Comparison of ENCODE assay signal across 19 cellular contexts in the genomic region with DNA sequence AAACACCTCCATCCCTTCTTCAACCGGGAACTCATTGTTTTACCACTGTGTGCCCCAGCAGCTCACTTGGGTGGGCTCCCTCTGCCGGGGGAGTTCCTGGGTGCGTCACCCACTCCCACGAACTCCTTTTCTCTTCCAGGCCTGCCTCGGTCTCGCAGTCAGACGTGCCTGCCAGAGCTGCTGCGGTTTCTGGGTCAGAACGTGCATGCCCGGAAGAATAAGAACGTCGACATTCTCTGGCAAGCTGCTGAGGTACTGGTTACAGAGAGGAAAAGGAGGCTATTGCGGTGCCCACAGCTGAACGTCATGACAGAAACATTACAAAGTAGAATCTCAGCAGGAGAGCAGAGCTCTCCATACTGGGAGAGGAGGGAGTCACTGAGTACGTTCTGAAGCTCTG. TPM values are rescaled to one million over a fixed set of nuclear protein-coding genes. Genes with fewer than 3 reads are reported as not detected.
A peak's percentile ranks its signal among the peaks of the same experiment; 100 is the strongest.
DNase-seq lines count a peak whose midpoint lies in the region; ATAC-seq and TF ChIP-seq lines count a peak whose summit lies in the region.
"Had no signal": no experiment of that assay in that cellular context is flagged by ENCODE, and none has a peak within 500 bp of the region (broad histone marks: within the 10 kb centered on the region; RNA-seq: fewer than 3 reads in every experiment).

No MANE protein-coding gene starts in this region.

- H3K36me3 Mint-ChIP-seq in activated naive CD8-positive, alpha-beta T cell treated with anti-CD3 and anti-CD28 coated beads, Interleukin-2, amount 50 U/mL, for 24 hours (ENCODE audit: low read depth) = peaks cover 7% of the 10 kb centered on the region

- no peaks in the 10 kb centered on the region for H3K27me3 Mint-ChIP-seq in activated naive CD8-positive, alpha-beta T cell treated with anti-CD3 and anti-CD28 coated beads, Interleukin-2, amount 50 U/mL, for 24 hours
- H3K27me3 Mint-ChIP-seq: CD4-positive, alpha-beta T cell had no signal

- H3K36me3 ChIP-seq in Peyer's patch = peaks cover 0 to 83% (median 0%) of the 10 kb centered on the region in 3 donors

- H3K9me3 Mint-ChIP-seq in activated naive CD8-positive, alpha-beta T cell treated with anti-CD3 and anti-CD28 coated beads, Interleukin-2, amount 50 U/mL, for 24 hours = no peaks in the 10 kb centered on the region
- H3K9me3 Mint-ChIP-seq: CD4-positive, alpha-beta T cell had no signal

- no peak overlapping the region for H3K27ac ChIP-seq in Peyer's patch
- H3K27ac ChIP-seq: SJSA1 had no signal

- H3K27me3 ChIP-seq in Peyer's patch = no peaks in the 10 kb centered on the region
- H3K27me3 ChIP-seq: SJSA1 had no signal

- no peak for TF ChIP-seq CTCF in Peyer's patch (IDR thresholded peaks at IDR 0.05)

- DNase-seq in AG08396 (ENCODE audit: low spot score) (peak; percentile 32), Peyer's patch (peak in 2 of 3 donors; percentile 4 to 34), fibroblast of gingiva (ENCODE audit: low read depth) (peak; percentile 49), putamen (ENCODE audit: low spot score) (peak; percentile 68), DMS 273 (lab: John Stamatoyannopoulos, UW; ENCODE audit: unreplicated experiment) (no peak), NCI-H2227 (lab: John Stamatoyannopoulos, UW; ENCODE audit: unreplicated experiment) (no peak)
- no peak for DNase-seq in activated naive CD8-positive, alpha-beta T cell treated with anti-CD3 and anti-CD28 coated beads, Interleukin-2, amount 50 U/mL, for 24 hours
- DNase-seq: Calu3; CD4-positive, alpha-beta T cell; DMS53; IMR-90; NCI-H1436; NCI-H2029; NCI-H2171; NCI-H446; NCI-H69 had no signal

- no peak overlapping the region for H3K4me3 Mint-ChIP-seq in activated naive CD8-positive, alpha-beta T cell treated with anti-CD3 and anti-CD28 coated beads, Interleukin-2, amount 50 U/mL, for 24 hours
- H3K4me3 Mint-ChIP-seq: CD4-positive, alpha-beta T cell had no signal

- no peaks in the 10 kb centered on the region for H3K4me1 ChIP-seq in Peyer's patch
- H3K4me1 ChIP-seq: SJSA1 had no signal

- ATAC-seq in HG03521 (IDR thresholded peaks at IDR 0.05; ENCODE audit: unreplicated experiment) = no peak
- no peak for ATAC-seq in activated naive CD8-positive, alpha-beta T cell treated with anti-CD3 and anti-CD28 coated beads, Interleukin-2, amount 50 U/mL, for 24 hours
- ATAC-seq: Panc1 had no signal

- H3K4me3 ChIP-seq in Peyer's patch = no peak overlapping the region
- H3K4me3 ChIP-seq: SJSA1 had no signal

- no peaks in the 10 kb centered on the region for H3K9me3 ChIP-seq in Peyer's patch
- H3K9me3 ChIP-seq: SJSA1 had no signal

- no peak for TF ChIP-seq POLR2A in Peyer's patch (IDR thresholded peaks at IDR 0.05)

- H3K4me1 Mint-ChIP-seq in activated naive CD8-positive, alpha-beta T cell treated with anti-CD3 and anti-CD28 coated beads, Interleukin-2, amount 50 U/mL, for 24 hours = no peaks in the 10 kb centered on the region

- no peak overlapping the region for H3K27ac Mint-ChIP-seq in activated naive CD8-positive, alpha-beta T cell treated with anti-CD3 and anti-CD28 coated beads, Interleukin-2, amount 50 U/mL, for 24 hours
- H3K27ac Mint-ChIP-seq: CD4-positive, alpha-beta T cell had no signal

RNA-seq across cellular contexts. Expression of a gene that starts 35.6 kb away (rescaled TPM):
- total RNA-seq in Peyer's patch = 10 to 100 TPM; 18.4 to 32.7 (median 27.2) TPM

RNA-seq across cellular contexts. Expression of a gene that starts 35.7 kb away (rescaled TPM):
- 10 to 100 TPM; 31.1 to 51.7 (median 35.0) TPM for total RNA-seq in Peyer's patch

Comparison
In these comparisons a context has a peak if more than half of its experiments do, and no peak if none do; other contexts are left out.
1. DNase-seq: peak in AG08396 (single experiment), Peyer's patch (2 of 3), fibroblast of gingiva (single experiment) and putamen (single experiment); none in DMS 273 (single experiment), activated naive CD8-positive, alpha-beta T cell treated with anti-CD3 and anti-CD28 coated beads, Interleukin-2, amount 50 U/mL, for 24 hours (single experiment) and NCI-H2227 (single experiment).